14 cellular contexts compared by ENCODE assay signal in the genomic region with DNA sequence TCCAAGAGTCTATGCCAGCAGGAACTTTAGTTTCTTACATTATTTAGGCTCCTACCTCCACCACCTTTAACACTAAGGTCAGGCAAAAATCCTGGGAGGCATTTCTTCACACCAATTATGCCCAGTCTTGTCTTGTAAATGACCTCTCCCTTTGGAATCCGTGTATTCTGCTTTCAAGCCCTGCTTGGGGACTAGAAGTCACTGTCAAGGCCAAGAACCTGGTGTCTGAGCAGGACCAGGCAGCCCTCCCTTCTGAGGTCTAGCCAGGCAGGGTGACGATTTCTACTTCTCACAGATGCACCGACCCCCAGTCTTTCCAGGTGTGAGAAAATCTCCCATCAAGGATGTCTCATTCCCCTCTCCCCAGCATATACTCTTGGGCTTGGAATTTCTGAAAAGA.
A peak's percentile ranks its signal among the peaks of the same experiment; 100 is the strongest.
DNase-seq lines count a peak whose midpoint lies in the region; ATAC-seq and TF ChIP-seq lines count a peak whose summit lies in the region.
"Had no signal": no experiment of that assay in that cellular context is flagged by ENCODE, and none has a peak within 500 bp of the region (broad histone marks: within the 10 kb centered on the region; RNA-seq: fewer than 3 reads in every experiment).

No MANE protein-coding gene starts in this region.

- H3K9me3 Mint-ChIP-seq in nephron = no peaks in the 10 kb centered on the region

- peak overlapping the region; percentile 0; the same call in 1 of the 2 replicates for H4K5ac ChIP-seq in IMR-90 (ENCODE audit: low read depth, low read length)

- peak overlapping the region; percentile 28 for H4K91ac ChIP-seq in IMR-90 (ENCODE audit: insufficient read depth, low read depth, low read length)

- 0 out of 3 replicates have a peak overlapping the region, but pooled peaks have one; percentile 45 for H2BK15ac ChIP-seq in IMR-90 (ENCODE audit: low read depth, low read length)

- no peak overlapping the region for H3K4me3 ChIP-seq in IMR-90 (ENCODE audit: insufficient read depth, low read depth, low read length)
- no peak overlapping the region for H3K4me3 ChIP-seq in GM23248
- no peak overlapping the region for H3K4me3 ChIP-seq in mammary epithelial cell (replicated peaks in 1 of 3; ENCODE audit: insufficient read depth in 1 of 3, low read depth in 2 of 3, low read length in 3 of 3)

- peak overlapping the region; percentile 4; the same call in 1 of the 2 replicates for H3K18ac ChIP-seq in IMR-90 (ENCODE audit: low read depth, low read length)

- no peak overlapping the region for H3K4me3 Mint-ChIP-seq in nephron
- H3K4me3 Mint-ChIP-seq: CD4-positive, alpha-beta memory T cell had no signal

- H3K79me2 ChIP-seq in GM23248 (ENCODE audit: insufficient read depth) = no peaks in the 10 kb centered on the region
- no peaks in the 10 kb centered on the region for H3K79me2 ChIP-seq in mammary epithelial cell (ENCODE audit: insufficient read depth, low read length)

- 20% methylated on average over 1 of the region's 3 CpGs; no CpG with 5 or more reads in 1 of the 2 experiments for WGBS in IMR-90 (ENCODE audit: extremely low coverage in 2 of 2, insufficient read length in 1 of 2), 2 experiments
- WGBS in GM23248 (ENCODE audit: low coverage in 1 of 2, low lambda C conversion rate in 2 of 2, missing lambda C conversion rate in 2 of 2), 2 experiments = 27 to 37% methylated on average over 3 of the region's 3 CpGs
- 31% methylated on average over 3 of the region's 3 CpGs for WGBS in mammary epithelial cell (ENCODE audit: low coverage, missing lambda C conversion rate)

- H3K9me3 ChIP-seq in IMR-90 (ENCODE audit: control insufficient read depth, insufficient read depth, low read length) = no peaks in the 10 kb centered on the region
- no peaks in the 10 kb centered on the region for H3K9me3 ChIP-seq in GM23248 (ENCODE audit: low read depth)
- no peaks in the 10 kb centered on the region for H3K9me3 ChIP-seq in mammary epithelial cell (replicated peaks; ENCODE audit: insufficient read depth, low read length)
- H3K9me3 ChIP-seq: BE2C had no signal

- H3K23ac ChIP-seq in IMR-90 (ENCODE audit: low read depth, low read length) = peak overlapping the region; percentile 20; the same call in 1 of the 2 replicates

- peaks cover 3% of the 10 kb centered on the region for H3K36me3 Mint-ChIP-seq in nephron (ENCODE audit: low read depth)
- H3K36me3 Mint-ChIP-seq: CD4-positive, alpha-beta memory T cell had no signal

- in situ Hi-C loops in IMR-90 (cut with MboI; ENCODE audit: low sequenced_read_pairs) = loop anchor here (25.0 kb wide), 1 partner anchor 1433 kb away; no protein-coding TSS in a partner anchor
- in situ Hi-C loops in GM23248 (cut with MboI) = no loop called here
- in situ Hi-C loops in mammary epithelial cell (cut with MboI; ENCODE audit: low sequenced_read_pairs in 2 of 2) = no loop called here

- CTCF ChIA-PET in IMR-90 (lab: Yijun Ruan, JAX) (no interaction called here), mammary epithelial cell (lab: Charles Lee; ENCODE audit: low non-redundant PET) (no interaction called here)

- H4K8ac ChIP-seq in IMR-90 (ENCODE audit: low read depth in 2 of 2, low read length in 2 of 2) = no peak overlapping the region; a peak in 1 of 4 replicates

- no peak overlapping the region for H2AK9ac ChIP-seq in IMR-90 (replicated peaks; ENCODE audit: low read depth, low read length, poor library complexity)

- no peaks in the 10 kb centered on the region for H3K79me1 ChIP-seq in IMR-90 (ENCODE audit: low read depth in 1 of 2, low read length in 2 of 2)

- dilution Hi-C loops in IMR-90 (cut with HindIII; ENCODE audit: low sequenced_read_pairs, unreplicated experiment) = no loop called here
- dilution Hi-C loops in mammary epithelial cell (cut with HindIII; ENCODE audit: low sequenced_read_pairs) = no loop called here

- no peak overlapping the region for H2BK5ac ChIP-seq in IMR-90 (ENCODE audit: low read depth, low read length, poor library complexity, severe bottlenecking)

- no peaks in the 10 kb centered on the region for H3K9me2 ChIP-seq in GM23248 (ENCODE audit: insufficient read depth)

- intact Hi-C loops in IMR-90 (cut with micrococcal nuclease) (loop anchor here (2.0 kb wide), 1 partner anchor 112 kb away; no protein-coding TSS in a partner anchor), mammary epithelial cell (cut with micrococcal nuclease) (no loop called here)

- H3K4ac ChIP-seq in IMR-90 (ENCODE audit: low read depth, low read length) = peak overlapping the region; percentile 15; the same call in 1 of the 2 replicates

- H3K27me3 Mint-ChIP-seq in nephron (ENCODE audit: low read depth) = peaks cover 4% of the 10 kb centered on the region

- 0 out of 2 replicates have a peak, but pooled peaks cover 4% of the 10 kb centered on the region for H3F3A ChIP-seq in GM23248 (ENCODE audit: insufficient read depth)

- TF ChIP-seq CTCF in IMR-90 (conservative IDR thresholded peaks at IDR 0.05; ENCODE audit: low read depth, low read length) = no peak
- TF ChIP-seq CTCF in nephron (IDR thresholded peaks at IDR 0.05; ENCODE audit: unreplicated experiment in 3 of 3) = no peak
- TF ChIP-seq CTCF in mammary epithelial cell (conservative IDR thresholded peaks at IDR 0.05 in 1 of 2, IDR thresholded peaks at IDR 0.05 in 1 of 2; ENCODE audit: extremely low read depth in 1 of 2, insufficient read depth in 1 of 2, low read depth in 1 of 2, low read length in 2 of 2) = no peak

- H3K56ac ChIP-seq in IMR-90 (ENCODE audit: extremely low read depth, insufficient read depth, low read length) = no peak overlapping the region

- no peak overlapping the region; the same call in 1 of the 2 replicates for H3K14ac ChIP-seq in IMR-90 (replicated peaks; ENCODE audit: low read depth, low read length)

- H3K9ac ChIP-seq in IMR-90 (ENCODE audit: low read depth, low read length) = no peak overlapping the region
- H3K9ac ChIP-seq in GM23248 = no peak overlapping the region
- no peak overlapping the region for H3K9ac ChIP-seq in mammary epithelial cell (ENCODE audit: insufficient read depth, low read length)

- H2AK5ac ChIP-seq in IMR-90 (ENCODE audit: low read depth, low read length) = no peak overlapping the region; the same call in 1 of the 2 replicates

- H2BK20ac ChIP-seq in IMR-90 (ENCODE audit: low read depth, low read length) = no peak overlapping the region

- no peak for TF ChIP-seq RAD21 in IMR-90 (IDR thresholded peaks at IDR 0.05; ENCODE audit: low read length)

- H2BK120ac ChIP-seq in IMR-90 (ENCODE audit: low read depth, low read length) = peak overlapping the region; percentile 49

- DNase-seq in IMR-90 = no peak
- DNase-seq in iPS-NIHi11 (ENCODE audit: low spot score) = peak; percentile 11
- DNase-seq in GM23248 = no peak
- no peak for DNase-seq in mammary epithelial cell
- DNase-seq: BE2C; CD4-positive, alpha-beta memory T cell; DMS79 treated with DMSO at 0.1 percent for 48 hours; EL; GDM1 had no signal

- BruUV-seq in IMR-90 (replicated peaks; lab: Mats Ljungman, UMichigan) (no TSS peak), mammary epithelial cell (replicated peaks; lab: Mats Ljungman, UMichigan) (no TSS peak)

- ATAC-seq in IMR-90 (ENCODE audit: low read depth) (no peak), HG03280 (IDR thresholded peaks at IDR 0.05; ENCODE audit: unreplicated experiment) (no peak), GM18511 (IDR thresholded peaks at IDR 0.05; ENCODE audit: unreplicated experiment) (no peak)
- ATAC-seq: HCT116 had no signal

- no peak for TF ChIP-seq POLR2A in IMR-90 (IDR thresholded peaks at IDR 0.05; ENCODE audit: low read depth, low read length)

- H2AFZ ChIP-seq in IMR-90 (replicated peaks; ENCODE audit: low read length, poor library complexity) (no peak overlapping the region), GM23248 (no peak overlapping the region), mammary epithelial cell (ENCODE audit: low read depth, low read length) (no peak overlapping the region)

- peaks cover 66% of the 10 kb centered on the region for H3K4me1 Mint-ChIP-seq in nephron
- H3K4me1 Mint-ChIP-seq: CD4-positive, alpha-beta memory T cell had no signal

- H3K4me2 ChIP-seq in IMR-90 (ENCODE audit: low read depth, low read length) = no peak overlapping the region
- no peak overlapping the region for H3K4me2 ChIP-seq in GM23248 (ENCODE audit: unreplicated experiment)
- H3K4me2 ChIP-seq in mammary epithelial cell (ENCODE audit: insufficient read depth, low read depth, low read length) = no peak overlapping the region

- peaks cover 9% of the 10 kb centered on the region for H3K4me1 ChIP-seq in IMR-90 (ENCODE audit: control insufficient read depth, insufficient read depth, low read length)
- 0 out of 2 replicates have a peak, but pooled peaks cover 5% of the 10 kb centered on the region for H3K4me1 ChIP-seq in GM23248 (ENCODE audit: insufficient read depth)
- peaks cover 17% of the 10 kb centered on the region for H3K4me1 ChIP-seq in mammary epithelial cell (ENCODE audit: insufficient read depth, low read length)
- H3K4me1 ChIP-seq: BE2C had no signal

- H3K9me1 ChIP-seq in IMR-90 (ENCODE audit: insufficient read depth, low read length) = peaks cover 3% of the 10 kb centered on the region; the same call in 1 of the 2 replicates

- H3K27ac ChIP-seq in IMR-90 (ENCODE audit: insufficient read depth, low read length) (no peak overlapping the region), GM23248 (no peak overlapping the region), mammary epithelial cell (ENCODE audit: insufficient read depth, low read depth, low read length) (no peak overlapping the region)
- H3K27ac ChIP-seq: C4-2B had no signal

- POLR2A ChIA-PET in IMR-90 (lab: Charles Lee; ENCODE audit: unreplicated experiment) = no interaction called here

- peaks cover 12% of the 10 kb centered on the region for H3K27me3 ChIP-seq in IMR-90 (ENCODE audit: control insufficient read depth, insufficient read depth, low read length)
- peaks cover 90% of the 10 kb centered on the region for H3K27me3 ChIP-seq in GM23248 (replicated peaks; ENCODE audit: insufficient read depth)
- H3K27me3 ChIP-seq in mammary epithelial cell (ENCODE audit: insufficient read depth, low read length) = no peaks in the 10 kb centered on the region
- H3K27me3 ChIP-seq: BE2C had no signal

- no peaks in the 10 kb centered on the region for H4K20me1 ChIP-seq in IMR-90 (ENCODE audit: insufficient read depth, low read length)
- no peaks in the 10 kb centered on the region for H4K20me1 ChIP-seq in GM23248 (ENCODE audit: insufficient read depth)
- H4K20me1 ChIP-seq in mammary epithelial cell (ENCODE audit: insufficient read depth, low read length) = no peaks in the 10 kb centered on the region

- H3K36me3 ChIP-seq in IMR-90 (ENCODE audit: control insufficient read depth, insufficient read depth, low read length) (no peaks in the 10 kb centered on the region), GM23248 (ENCODE audit: low read depth) (no peaks in the 10 kb centered on the region), mammary epithelial cell (ENCODE audit: insufficient read depth, low read length) (no peaks in the 10 kb centered on the region)
- H3K36me3 ChIP-seq: BE2C had no signal

- peak overlapping the region in 2 of 3 experiments; percentile 34 to 62 for H3K27ac Mint-ChIP-seq in nephron
- H3K27ac Mint-ChIP-seq: CD4-positive, alpha-beta memory T cell had no signal

TF ChIP-seq in IMR-90, 13 proteins besides CTCF, POLR2A, EP300 and RAD21 (continues in another document):
- no peak for TF ChIP-seq RCOR1 (IDR thresholded peaks at IDR 0.05; ENCODE audit: insufficient replicate concordance, low read length)
